2 cellular contexts compared by ENCODE assay signal in genomic region chr2:40087434-40087833, GRCh38.
TF ChIP-seq lines count a peak whose summit lies in the region.

No MANE protein-coding gene starts in this region.

TF ChIP-seq in IMR-90, 13 proteins besides CTCF, POLR2A, EP300 and RAD21:
- TF ChIP-seq MXI1 (IDR thresholded peaks at IDR 0.05; ENCODE audit: borderline replicate concordance, low read depth, low read length) (no peak), MAFK (IDR thresholded peaks at IDR 0.05; ENCODE audit: low read depth, low read length) (no peak), RFX5 (IDR thresholded peaks at IDR 0.05; ENCODE audit: low read depth, low read length) (no peak), MAZ (IDR thresholded peaks at IDR 0.05; ENCODE audit: borderline replicate concordance, low read depth, low read length) (no peak), BHLHE40 (IDR thresholded peaks at IDR 0.05; ENCODE audit: low read depth, low read length) (no peak)

TF ChIP-seq in H1, 55 proteins besides CTCF, POLR2A, EP300 and RAD21:
- no peak for TF ChIP-seq ASH2L (IDR thresholded peaks at IDR 0.05; ENCODE audit: low read length)
